In the genomic region with DNA sequence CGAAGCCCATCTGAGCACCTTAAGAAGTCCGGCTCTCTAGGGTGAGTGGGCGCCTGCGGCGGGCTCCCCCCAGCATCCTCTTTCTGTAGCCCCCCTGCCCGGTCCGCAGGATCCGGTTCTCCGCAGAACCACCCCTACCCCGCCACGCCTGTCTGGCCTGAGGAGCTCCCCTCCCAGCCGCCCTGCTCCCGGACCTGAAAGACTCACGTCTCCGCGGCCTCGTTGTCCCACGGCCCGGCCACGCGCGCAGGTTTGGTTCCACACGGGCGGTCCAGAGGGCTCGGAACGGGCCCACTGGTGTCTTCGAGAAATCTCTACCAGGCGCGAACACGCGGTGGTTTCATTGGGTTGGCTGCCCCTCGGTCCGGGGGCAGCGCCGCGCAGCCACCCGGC, we compare ENCODE assay signal across 1 cellular context.
TF ChIP-seq lines count a peak whose summit lies in the region.

No MANE protein-coding gene starts in this region.

TF ChIP-seq in HepG2, 621 proteins besides CTCF, POLR2A, EP300 and RAD21 (continued from another document):
- no peak for TF ChIP-seq AKNA (CRISPR knock-in tag; IDR thresholded peaks at IDR 0.05; ENCODE audit: borderline replicate concordance)
- TF ChIP-seq HNRNPUL1 (IDR thresholded peaks at IDR 0.05; ENCODE audit: low read depth, low read length): no peak
- 0 out of 2 replicates have a peak, but pooled peaks have one; percentile 26 for TF ChIP-seq ZNF790 (CRISPR knock-in tag; IDR thresholded peaks at IDR 0.05; ENCODE audit: borderline replicate concordance)
- no peak for TF ChIP-seq TEF (CRISPR knock-in tag; IDR thresholded peaks at IDR 0.05)
- TF ChIP-seq, protein P1, sequence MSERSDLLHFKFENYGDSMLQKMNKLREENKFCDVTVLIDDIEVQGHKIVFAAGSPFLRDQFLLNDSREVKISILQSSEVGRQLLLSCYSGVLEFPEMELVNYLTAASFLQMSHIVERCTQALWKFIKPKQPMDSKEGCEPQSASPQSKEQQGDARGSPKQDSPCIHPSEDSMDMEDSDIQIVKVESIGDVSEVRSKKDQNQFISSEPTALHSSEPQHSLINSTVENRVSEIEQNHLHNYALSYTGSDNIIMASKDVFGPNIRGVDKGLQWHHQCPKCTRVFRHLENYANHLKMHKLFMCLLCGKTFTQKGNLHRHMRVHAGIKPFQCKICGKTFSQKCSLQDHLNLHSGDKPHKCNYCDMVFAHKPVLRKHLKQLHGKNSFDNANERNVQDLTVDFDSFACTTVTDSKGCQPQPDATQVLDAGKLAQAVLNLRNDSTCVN (CRISPR knock-in tag; IDR thresholded peaks at IDR 0.05; ENCODE audit: borderline replicate concordance): 0 out of 2 replicates have a peak, but pooled peaks have one; percentile 35
- 0 out of 2 replicates have a peak, but pooled peaks have one; percentile 2 for TF ChIP-seq ZNF598 (CRISPR knock-in tag; IDR thresholded peaks at IDR 0.05; ENCODE audit: borderline replicate concordance)
- no peak for TF ChIP-seq ZNF644 (CRISPR knock-in tag; IDR thresholded peaks at IDR 0.05; ENCODE audit: low read depth)
